22 cellular contexts compared by ENCODE assay signal in the genomic region with DNA sequence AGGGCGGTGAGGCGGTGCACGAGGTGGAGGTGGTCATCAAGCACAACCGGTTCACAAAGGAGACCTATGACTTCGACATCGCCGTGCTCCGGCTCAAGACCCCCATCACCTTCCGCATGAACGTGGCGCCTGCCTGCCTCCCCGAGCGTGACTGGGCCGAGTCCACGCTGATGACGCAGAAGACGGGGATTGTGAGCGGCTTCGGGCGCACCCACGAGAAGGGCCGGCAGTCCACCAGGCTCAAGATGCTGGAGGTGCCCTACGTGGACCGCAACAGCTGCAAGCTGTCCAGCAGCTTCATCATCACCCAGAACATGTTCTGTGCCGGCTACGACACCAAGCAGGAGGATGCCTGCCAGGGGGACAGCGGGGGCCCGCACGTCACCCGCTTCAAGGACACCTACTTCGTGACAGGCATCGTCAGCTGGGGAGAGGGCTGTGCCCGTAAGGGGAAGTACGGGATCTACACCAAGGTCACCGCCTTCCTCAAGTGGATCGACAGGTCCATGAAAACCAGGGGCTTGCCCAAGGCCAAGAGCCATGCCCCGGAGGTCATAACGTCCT. TPM values are rescaled to one million over a fixed set of nuclear protein-coding genes. Genes with fewer than 3 reads are reported as not detected.
A peak's percentile ranks its signal among the peaks of the same experiment; 100 is the strongest.
DNase-seq lines count a peak whose midpoint lies in the region; ATAC-seq and TF ChIP-seq lines count a peak whose summit lies in the region.
"Had no signal": no experiment of that assay in that cellular context is flagged by ENCODE, and none has a peak within 500 bp of the region (broad histone marks: within the 10 kb centered on the region; RNA-seq: fewer than 3 reads in every experiment).

No MANE protein-coding gene starts in this region.

- no peak for TF ChIP-seq CTCF in liver (IDR thresholded peaks at IDR 0.05; ENCODE audit: low read depth, low read length, missing input control)
- TF ChIP-seq CTCF in colonic mucosa (IDR thresholded peaks at IDR 0.05), result no peak

- H3K27ac ChIP-seq in liver (ENCODE audit: low read depth in 1 of 2, low read length in 2 of 2) (peak overlapping the region; percentile 81 to 90), colonic mucosa (no peak overlapping the region)
- H3K27ac ChIP-seq: A549 had no signal

- 98% methylated on average over 38 of the region's 38 CpGs for WGBS in liver

- H3K9me3 ChIP-seq in liver (ENCODE audit: control insufficient read depth in 4 of 4, low read length in 3 of 4) (no peaks in the 10 kb centered on the region), colonic mucosa (no peaks in the 10 kb centered on the region)
- H3K9me3 ChIP-seq: A549, MG63 had no signal

- H3K36me3 ChIP-seq in liver (ENCODE audit: control insufficient read depth in 4 of 4, insufficient read depth in 3 of 4, low read depth in 1 of 4, low read length in 3 of 4) (peaks cover 0 to 6% (median 2%) of the 10 kb centered on the region in 4 donors), colonic mucosa (no peaks in the 10 kb centered on the region)
- H3K36me3 ChIP-seq: MG63 had no signal

- ATAC-seq in HG03378 (IDR thresholded peaks at IDR 0.05; ENCODE audit: unreplicated experiment), result no peak
- ATAC-seq: A549, GM23338 had no signal

- H3K4me3 ChIP-seq in liver (ENCODE audit: low read depth in 1 of 3, low read length in 3 of 3) (no peak overlapping the region), colonic mucosa (no peak overlapping the region)
- H3K4me3 ChIP-seq: A549, GM23338, MG63 had no signal

- H3K4me1 ChIP-seq in liver (ENCODE audit: control insufficient read depth in 4 of 4, insufficient read depth in 4 of 4, low read length in 3 of 4) (peaks cover 7 to 34% (median 20%) of the 10 kb centered on the region in 4 donors), colonic mucosa (peaks cover 5% of the 10 kb centered on the region)

- DNase-seq in activated effector memory CD4-positive, alpha-beta T cell treated with anti-CD3 and anti-CD28 coated beads, Interleukin-2, amount 50 U/mL, for 16 hours, result peak; percentile 58
- no peak for DNase-seq in activated effector memory CD4-positive, alpha-beta T cell treated with Interleukin-2 at 50 U/mL for 16 hours
- peak; percentile 39 for DNase-seq in activated CD8-positive, alpha-beta memory T cell treated with anti-CD3 and anti-CD28 coated beads, Interleukin-2, amount 50 U/mL, for 48 hours
- DNase-seq in stimulated activated CD8-positive, alpha-beta memory T cell treated with anti-CD3 and anti-CD28 coated beads, Interleukin-4, amount 100 ng/mL, for 48 hours, result peak; percentile 17
- no peak for DNase-seq in colonic mucosa
- no peak for DNase-seq in hypothalamus (lab: John Stamatoyannopoulos, UW)
- DNase-seq: C1 segment of cervical spinal cord, DMS 273 treated with DMSO at 0.1 percent for 48 hours, GF-D8, HFFc6, MG63, NCI-H1092, NCI-H146, NCI-H2081 treated with DMSO at 0.1 percent for 48 hours, NCI-H510A, NCI-H774, RPMI8226 had no signal

- TF ChIP-seq RAD21 in liver (IDR thresholded peaks at IDR 0.05), result no peak

- H3K9ac ChIP-seq in liver (ENCODE audit: low read depth in 1 of 2, low read length in 2 of 2), result no peak overlapping the region
- no peak overlapping the region for H3K9ac ChIP-seq in colonic mucosa (ENCODE audit: low read depth in 2 of 2, low read length in 2 of 2)

- H3K27me3 ChIP-seq in liver (ENCODE audit: control insufficient read depth in 4 of 4, insufficient read depth in 4 of 4, low read length in 3 of 4) (no peaks in the 10 kb centered on the region), colonic mucosa (no peaks in the 10 kb centered on the region)
- H3K27me3 ChIP-seq: MG63 had no signal

- intact Hi-C loops in colonic mucosa (cut with DNase I), result no loop called here

TF ChIP-seq in liver, 16 proteins besides CTCF, POLR2A, EP300 and RAD21:
- TF ChIP-seq, protein P1, sequence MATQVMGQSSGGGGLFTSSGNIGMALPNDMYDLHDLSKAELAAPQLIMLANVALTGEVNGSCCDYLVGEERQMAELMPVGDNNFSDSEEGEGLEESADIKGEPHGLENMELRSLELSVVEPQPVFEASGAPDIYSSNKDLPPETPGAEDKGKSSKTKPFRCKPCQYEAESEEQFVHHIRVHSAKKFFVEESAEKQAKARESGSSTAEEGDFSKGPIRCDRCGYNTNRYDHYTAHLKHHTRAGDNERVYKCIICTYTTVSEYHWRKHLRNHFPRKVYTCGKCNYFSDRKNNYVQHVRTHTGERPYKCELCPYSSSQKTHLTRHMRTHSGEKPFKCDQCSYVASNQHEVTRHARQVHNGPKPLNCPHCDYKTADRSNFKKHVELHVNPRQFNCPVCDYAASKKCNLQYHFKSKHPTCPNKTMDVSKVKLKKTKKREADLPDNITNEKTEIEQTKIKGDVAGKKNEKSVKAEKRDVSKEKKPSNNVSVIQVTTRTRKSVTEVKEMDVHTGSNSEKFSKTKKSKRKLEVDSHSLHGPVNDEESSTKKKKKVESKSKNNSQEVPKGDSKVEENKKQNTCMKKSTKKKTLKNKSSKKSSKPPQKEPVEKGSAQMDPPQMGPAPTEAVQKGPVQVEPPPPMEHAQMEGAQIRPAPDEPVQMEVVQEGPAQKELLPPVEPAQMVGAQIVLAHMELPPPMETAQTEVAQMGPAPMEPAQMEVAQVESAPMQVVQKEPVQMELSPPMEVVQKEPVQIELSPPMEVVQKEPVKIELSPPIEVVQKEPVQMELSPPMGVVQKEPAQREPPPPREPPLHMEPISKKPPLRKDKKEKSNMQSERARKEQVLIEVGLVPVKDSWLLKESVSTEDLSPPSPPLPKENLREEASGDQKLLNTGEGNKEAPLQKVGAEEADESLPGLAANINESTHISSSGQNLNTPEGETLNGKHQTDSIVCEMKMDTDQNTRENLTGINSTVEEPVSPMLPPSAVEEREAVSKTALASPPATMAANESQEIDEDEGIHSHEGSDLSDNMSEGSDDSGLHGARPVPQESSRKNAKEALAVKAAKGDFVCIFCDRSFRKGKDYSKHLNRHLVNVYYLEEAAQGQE (IDR thresholded peaks at IDR 0.05), result no peak
- TF ChIP-seq, protein P2, sequence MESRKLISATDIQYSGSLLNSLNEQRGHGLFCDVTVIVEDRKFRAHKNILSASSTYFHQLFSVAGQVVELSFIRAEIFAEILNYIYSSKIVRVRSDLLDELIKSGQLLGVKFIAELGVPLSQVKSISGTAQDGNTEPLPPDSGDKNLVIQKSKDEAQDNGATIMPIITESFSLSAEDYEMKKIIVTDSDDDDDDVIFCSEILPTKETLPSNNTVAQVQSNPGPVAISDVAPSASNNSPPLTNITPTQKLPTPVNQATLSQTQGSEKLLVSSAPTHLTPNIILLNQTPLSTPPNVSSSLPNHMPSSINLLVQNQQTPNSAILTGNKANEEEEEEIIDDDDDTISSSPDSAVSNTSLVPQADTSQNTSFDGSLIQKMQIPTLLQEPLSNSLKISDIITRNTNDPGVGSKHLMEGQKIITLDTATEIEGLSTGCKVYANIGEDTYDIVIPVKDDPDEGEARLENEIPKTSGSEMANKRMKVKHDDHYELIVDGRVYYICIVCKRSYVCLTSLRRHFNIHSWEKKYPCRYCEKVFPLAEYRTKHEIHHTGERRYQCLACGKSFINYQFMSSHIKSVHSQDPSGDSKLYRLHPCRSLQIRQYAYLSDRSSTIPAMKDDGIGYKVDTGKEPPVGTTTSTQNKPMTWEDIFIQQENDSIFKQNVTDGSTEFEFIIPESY (IDR thresholded peaks at IDR 0.05), result no peak
- TF ChIP-seq FOXA2 (IDR thresholded peaks at IDR 0.05), result no peak
- no peak for TF ChIP-seq TAF1 (conservative IDR thresholded peaks at IDR 0.05)
- no peak for TF ChIP-seq SP1 (IDR thresholded peaks at IDR 0.05)
- no peak for TF ChIP-seq HNF4A (conservative IDR thresholded peaks at IDR 0.05)
- no peak for TF ChIP-seq RXRA (IDR thresholded peaks at IDR 0.05)
- no peak for TF ChIP-seq YY1 (IDR thresholded peaks at IDR 0.05)
- TF ChIP-seq GABPA (IDR thresholded peaks at IDR 0.05 in 1 of 2, conservative IDR thresholded peaks at IDR 0.05 in 1 of 2), result no peak
- TF ChIP-seq, protein P3, sequence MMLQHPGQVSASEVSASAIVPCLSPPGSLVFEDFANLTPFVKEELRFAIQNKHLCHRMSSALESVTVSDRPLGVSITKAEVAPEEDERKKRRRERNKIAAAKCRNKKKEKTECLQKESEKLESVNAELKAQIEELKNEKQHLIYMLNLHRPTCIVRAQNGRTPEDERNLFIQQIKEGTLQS (IDR thresholded peaks at IDR 0.05), result no peak

RNA-seq across cellular contexts. Expression of a gene that starts 9.4 kb away (rescaled TPM):
- 10 to 100 TPM; 10.6 to 36.6 TPM for total RNA-seq in liver
- 10 to 100 TPM; 23.9 to 40.7 TPM for polyA plus RNA-seq in liver
- not detected for total RNA-seq in colonic mucosa
- total RNA-seq: Daoy, GM23338, HFFc6 had no signal
- polyA plus RNA-seq: A549 had no signal

RNA-seq across cellular contexts. Expression of a gene that starts 26.4 kb away (rescaled TPM):
- 100 to 1,000 TPM in 1 of 2 donors, 10 to 100 TPM in 1; 85.3 to 110 TPM for total RNA-seq in liver
- 100 to 1,000 TPM; 124 to 199 TPM for polyA plus RNA-seq in liver
- total RNA-seq in colonic mucosa, result 1 to 10 TPM; 1.5 to 4.1 TPM
- total RNA-seq: Daoy had no signal

RNA-seq across cellular contexts. Expression of a gene that starts 43.4 kb away (rescaled TPM):
- total RNA-seq in liver (10 to 100 TPM; 52.5 to 80.0 TPM), colonic mucosa (under 1 TPM; 0.11 to 0.12 TPM)
- polyA plus RNA-seq in liver, result 10 to 100 TPM; 46.6 to 92.6 TPM
- total RNA-seq: HFFc6 had no signal

RNA-seq across cellular contexts. Expression of a gene that starts 59.4 kb away (rescaled TPM):
- total RNA-seq in liver (10 to 100 TPM; 30.6 to 39.1 TPM), colonic mucosa (10 to 100 TPM; 23.4 to 40.2 TPM)
- 10 to 100 TPM; 13.8 to 14.7 TPM for polyA plus RNA-seq in liver

Comparison
In these comparisons a context has a peak if more than half of its experiments do, and no peak if none do; other contexts are left out.
1. DNase-seq: peak in activated effector memory CD4-positive, alpha-beta T cell treated with anti-CD3 and anti-CD28 coated beads, Interleukin-2, amount 50 U/mL, for 16 hours (single experiment), activated CD8-positive, alpha-beta memory T cell treated with anti-CD3 and anti-CD28 coated beads, Interleukin-2, amount 50 U/mL, for 48 hours (single experiment) and stimulated activated CD8-positive, alpha-beta memory T cell treated with anti-CD3 and anti-CD28 coated beads, Interleukin-4, amount 100 ng/mL, for 48 hours (single experiment); none in activated effector memory CD4-positive, alpha-beta T cell treated with Interleukin-2 at 50 U/mL for 16 hours (single experiment), colonic mucosa (single experiment) and hypothalamus (0 of 51).
2. RNA of a gene that starts 9.4 kb away (total RNA-seq): 10.6 to 36.6 TPM in liver; not detected in colonic mucosa; every median in the first group is over 10 times any median in the second.
3. RNA of a gene that starts 26.4 kb away (total RNA-seq): 85.3 to 110 TPM in liver; 1.5 to 4.1 TPM in colonic mucosa; every median in the first group is over 10 times any median in the second.
4. RNA of a gene that starts 43.4 kb away (total RNA-seq): 52.5 to 80.0 TPM in liver; 0.11 to 0.12 TPM in colonic mucosa; every median in the first group is over 10 times any median in the second.